ENCODE assay signal across 8 cellular contexts in genomic region chr7:138460649-138461607, GRCh38. TPM values are rescaled to one million over a fixed set of nuclear protein-coding genes. Genes with fewer than 3 reads are reported as not detected.
A peak's percentile ranks its signal among the peaks of the same experiment; 100 is the strongest.
DNase-seq lines count a peak whose midpoint lies in the region; ATAC-seq, FAIRE-seq and TF ChIP-seq lines count a peak whose summit lies in the region.

No MANE protein-coding gene starts in this region.

- 0 to 2% (median 0%) methylated on average over 29 to 84 of the region's 84 CpGs for WGBS in adrenal gland, 4 donors
- WGBS in right cardiac atrium, result under 1% methylated on average over 82 of the region's 84 CpGs
- WGBS in aorta, 2 donors, result 0% methylated on average over 46 to 84 of the region's 84 CpGs

- peaks cover 11 to 29% of the 10 kb centered on the region in 2 donors for H3K4me1 ChIP-seq in adrenal gland (replicated peaks in 1 of 2)
- H3K4me1 ChIP-seq in right cardiac atrium (ENCODE audit: control insufficient read depth, insufficient read depth, low read length), result no peaks in the 10 kb centered on the region
- H3K4me1 ChIP-seq in rectal smooth muscle tissue (ENCODE audit: control insufficient read depth, insufficient read depth, low read length), result peaks cover 5% of the 10 kb centered on the region
- peaks cover 0 to 3% of the 10 kb centered on the region in 2 donors for H3K4me1 ChIP-seq in aorta (ENCODE audit: control insufficient read depth in 1 of 2, insufficient read depth in 2 of 2, low read length in 2 of 2)

- H4K20me1 ChIP-seq in SU-DHL-6 (ENCODE audit: low read depth, low read length), result no peaks in the 10 kb centered on the region; the same call in 1 of the 2 replicates

- H3K36me3 ChIP-seq in SU-DHL-6 (ENCODE audit: low read length) (no peaks in the 10 kb centered on the region), adrenal gland (replicated peaks in 1 of 2) (no peaks in the 10 kb centered on the region), rectal smooth muscle tissue (ENCODE audit: control insufficient read depth, insufficient read depth, low read length) (no peaks in the 10 kb centered on the region), aorta (ENCODE audit: control insufficient read depth in 1 of 2, insufficient read depth in 2 of 2, low read length in 1 of 2) (no peaks in the 10 kb centered on the region)

- H3K4me3 ChIP-seq in SU-DHL-6 (ENCODE audit: insufficient read depth, low read length, poor library complexity, severe bottlenecking) (peak overlapping the region; percentile 76), adrenal gland (peak overlapping the region; percentile 62 to 99 (median 64)), right cardiac atrium (ENCODE audit: low read length) (peak overlapping the region; percentile 83), rectal smooth muscle tissue (ENCODE audit: low read length) (peak overlapping the region; percentile 89), aorta (ENCODE audit: low read length in 2 of 2) (peak overlapping the region; percentile 85 to 90)

- H3K27ac ChIP-seq in SU-DHL-6 (ENCODE audit: low read depth, low read length) (peak overlapping the region; percentile 94), adrenal gland (peak overlapping the region; percentile 89 to 99 (median 93)), right cardiac atrium (ENCODE audit: low read length) (peak overlapping the region; percentile 96), rectal smooth muscle tissue (ENCODE audit: low read depth, low read length) (peak overlapping the region; percentile 89), aorta (ENCODE audit: low read depth in 1 of 2, low read length in 2 of 2) (peak overlapping the region; percentile 36 to 84)

- intact Hi-C loops in adrenal gland (cut with DNase I), result loop anchor here in 1 of 2 donors (10.0 kb wide), 1 partner anchor 274 kb away; no protein-coding TSS in a partner anchor
- intact Hi-C loops in right cardiac atrium (cut with DNase I), result no loop called here
- intact Hi-C loops in aorta (cut with DNase I), result no loop called here

- peak; percentile 22; the same call in 1 of the 2 replicates for TF ChIP-seq POLR2A in H54 (IDR thresholded peaks at IDR 0.05; ENCODE audit: low read depth, low read length)
- peak in 1 of 2 donors; percentile 2 for TF ChIP-seq POLR2A in adrenal gland (IDR thresholded peaks at IDR 0.05)

- H3K27me3 ChIP-seq in SU-DHL-6 (ENCODE audit: low read length) (no peaks in the 10 kb centered on the region), adrenal gland (no peaks in the 10 kb centered on the region), right cardiac atrium (ENCODE audit: control insufficient read depth, insufficient read depth) (no peaks in the 10 kb centered on the region), rectal smooth muscle tissue (ENCODE audit: control insufficient read depth, insufficient read depth, low read length) (no peaks in the 10 kb centered on the region), aorta (ENCODE audit: control insufficient read depth in 1 of 2, insufficient read depth in 2 of 2, low read length in 1 of 2) (no peaks in the 10 kb centered on the region)

- DNase-seq in GM04504 (ENCODE audit: low read depth), result peak; percentile 8
- no peak for DNase-seq in H54 (ENCODE audit: insufficient read length, low spot score)
- DNase-seq in LoVo (ENCODE audit: low spot score), result peak; percentile 65
- DNase-seq in adrenal gland, result peak; percentile 55 to 77 (median 66)
- peak; percentile 57 to 87 (median 83) for DNase-seq in right cardiac atrium
- peak; percentile 73 to 86 for DNase-seq in aorta

- no peak for TF ChIP-seq CTCF in SU-DHL-6 (IDR thresholded peaks at IDR 0.05; ENCODE audit: insufficient read depth, low read length, poor library complexity, severe bottlenecking)
- TF ChIP-seq CTCF in adrenal gland (IDR thresholded peaks at IDR 0.05), result no peak

- H3K9ac ChIP-seq in SU-DHL-6 (ENCODE audit: low read length) (peak overlapping the region; percentile 72), rectal smooth muscle tissue (ENCODE audit: low read length) (peak overlapping the region; percentile 88)

- no peaks in the 10 kb centered on the region for H3F3A ChIP-seq in SU-DHL-6 (ENCODE audit: insufficient read depth)

- H2AFZ ChIP-seq in SU-DHL-6 (ENCODE audit: low read depth, low read length, severe bottlenecking), result peak overlapping the region; percentile 9

- peak; percentile 10 to 17 for ATAC-seq in right cardiac atrium
- peak; percentile 40 for ATAC-seq in aorta (ENCODE audit: low FRiP score)

- H3K9me3 ChIP-seq in SU-DHL-6 (ENCODE audit: insufficient read depth, low read length) (no peaks in the 10 kb centered on the region), adrenal gland (replicated peaks in 1 of 3) (no peaks in the 10 kb centered on the region), right cardiac atrium (ENCODE audit: control insufficient read depth, low read length) (no peaks in the 10 kb centered on the region), aorta (ENCODE audit: control insufficient read depth, low read length) (no peaks in the 10 kb centered on the region)

- peak overlapping the region; percentile 94 for H3K4me2 ChIP-seq in SU-DHL-6 (ENCODE audit: low read depth, low read length, poor library complexity, severe bottlenecking)

- H3K79me2 ChIP-seq in SU-DHL-6 (ENCODE audit: insufficient read depth, low read length), result peaks cover 50% of the 10 kb centered on the region

- no peaks in the 10 kb centered on the region for H3K9me2 ChIP-seq in SU-DHL-6 (replicated peaks; ENCODE audit: insufficient read depth, low read length)

- FAIRE-seq in H54 (lab: Jason Lieb, UNC), result no peak

RNA-seq across cellular contexts. Expression of gene TRIM24, which starts 0.9 kb away (rescaled TPM):
- 100 to 1,000 TPM in 1 of 8 donors, 10 to 100 TPM in 7; 45.6 to 103 (median 60.8) TPM for total RNA-seq in adrenal gland
- polyA plus RNA-seq in adrenal gland, result 10 to 100 TPM; 22.7 to 81.1 (median 27.5) TPM
- 10 to 100 TPM; 15.0 to 18.7 (median 18.5) TPM for total RNA-seq in right cardiac atrium
- 9.4 TPM for polyA plus RNA-seq in right cardiac atrium
- 10 to 100 TPM; 12.1 to 13.8 TPM for total RNA-seq in aorta
- polyA plus RNA-seq in aorta, result 1 to 10 TPM; 3.3 to 4.6 TPM
